In genomic region chr20:846894-847278, GRCh38 we compare ENCODE assay signal across 9 cellular contexts. TPM values are rescaled to one million over a fixed set of nuclear protein-coding genes. Genes with fewer than 3 reads are reported as not detected.
DNase-seq lines count a peak whose midpoint lies in the region; ATAC-seq lines count a peak whose summit lies in the region.
"Had no signal": no experiment of that assay in that cellular context is flagged by ENCODE, and none has a peak within 500 bp of the region (broad histone marks: within the 10 kb centered on the region; RNA-seq: fewer than 3 reads in every experiment).

No MANE protein-coding gene starts in this region.

- H3K4me3 ChIP-seq in BLaER1 treated with 17β-estradiol and CSF1 and Interleukin-3, amounts not matched to agents 10 nM and 100 nM: peak overlapping the region; percentile 47 to 87 (median 72); a peak in 18 of 20 replicates
- H3K4me3 ChIP-seq in GM23248: no peak overlapping the region
- H3K4me3 ChIP-seq: psoas muscle had no signal

- no peaks in the 10 kb centered on the region for H3F3A ChIP-seq in GM23248 (ENCODE audit: insufficient read depth)

- H3K9me2 ChIP-seq in GM23248 (ENCODE audit: insufficient read depth): no peaks in the 10 kb centered on the region

- H3K27me3 Mint-ChIP-seq in activated CD4-positive, alpha-beta T cell treated with anti-CD3 and anti-CD28 coated beads, Interleukin-2, amount 10 ng/mL, durations not matched to agents 24 days and 14 days: no peaks in the 10 kb centered on the region
- peaks cover 0 to 7% (median 4%) of the 10 kb centered on the region in 3 donors for H3K27me3 Mint-ChIP-seq in immature natural killer cell (ENCODE audit: low read depth in 3 of 3)

- H3K4me1 ChIP-seq in BLaER1 treated with 17β-estradiol and CSF1 and Interleukin-3, amounts not matched to agents 10 nM and 100 nM: peaks cover 52 to 69% (median 62%) of the 10 kb centered on the region in 10 experiments
- no peaks in the 10 kb centered on the region for H3K4me1 ChIP-seq in GM23248 (ENCODE audit: insufficient read depth)

- peak overlapping the region; percentile 1 to 81 (median 78); a peak in 21 of 22 replicates for H3K27ac ChIP-seq in BLaER1 treated with 17β-estradiol and CSF1 and Interleukin-3, amounts not matched to agents 10 nM and 100 nM
- no peak overlapping the region for H3K27ac ChIP-seq in GM23248
- H3K27ac ChIP-seq: psoas muscle had no signal

- intact Hi-C loops in activated CD4-positive, alpha-beta T cell treated with anti-CD3 and anti-CD28 coated beads, Interleukin-2, amount 10 ng/mL, durations not matched to agents 24 days and 14 days (cut with micrococcal nuclease): loop anchor here (10.0 kb wide), 2 partner anchors 302 to 618 kb away; partner anchors contain the start of genes CSNK2A1 and NSFL1C

- peak overlapping the region; percentile 90 to 100 (median 100) for H3K4me2 ChIP-seq in BLaER1 treated with 17β-estradiol and CSF1 and Interleukin-3, amounts not matched to agents 10 nM and 100 nM
- H3K4me2 ChIP-seq in GM23248 (ENCODE audit: unreplicated experiment): no peak overlapping the region

- no peaks in the 10 kb centered on the region for H3K9me3 ChIP-seq in BLaER1 treated with 17β-estradiol and CSF1 and Interleukin-3, amounts not matched to agents 10 nM and 100 nM (replicated peaks in 1 of 11)
- no peaks in the 10 kb centered on the region for H3K9me3 ChIP-seq in GM23248 (ENCODE audit: low read depth)
- H3K9me3 ChIP-seq: psoas muscle had no signal

- peak; percentile 90 for DNase-seq in activated CD4-positive, alpha-beta T cell treated with anti-CD3 and anti-CD28 coated beads, Interleukin-2, amount 10 ng/mL, durations not matched to agents 24 days and 14 days
- DNase-seq in immature natural killer cell (peak; percentile 62 to 65 (median 65)), GM23248 (no peak)

- peaks cover 0 to 23% (median 4%) of the 10 kb centered on the region in 11 experiments; a peak in 7 of 22 replicates for H3K36me3 ChIP-seq in BLaER1 treated with 17β-estradiol and CSF1 and Interleukin-3, amounts not matched to agents 10 nM and 100 nM
- no peaks in the 10 kb centered on the region for H3K36me3 ChIP-seq in GM23248 (ENCODE audit: low read depth)

- peaks cover 5% of the 10 kb centered on the region; the same call in 1 of the 2 replicates for H3K79me2 ChIP-seq in GM23248 (ENCODE audit: insufficient read depth)

- ATAC-seq in HG03354 (IDR thresholded peaks at IDR 0.05; ENCODE audit: poor library complexity, severe bottlenecking, unreplicated experiment): peak; percentile 38
- no peak for ATAC-seq in GM21367 (IDR thresholded peaks at IDR 0.05; ENCODE audit: unreplicated experiment)
- no peak for ATAC-seq in GM18870 (IDR thresholded peaks at IDR 0.05; ENCODE audit: unreplicated experiment)
- ATAC-seq in HG03457 (IDR thresholded peaks at IDR 0.05; ENCODE audit: unreplicated experiment): no peak
- ATAC-seq: psoas muscle had no signal

- WGBS in GM23248 (ENCODE audit: low coverage in 1 of 2, low lambda C conversion rate in 2 of 2, missing lambda C conversion rate in 2 of 2), 2 experiments: 93 to 99% methylated on average over 7 of the region's 7 CpGs

- peaks cover 8% of the 10 kb centered on the region for H3K9me3 Mint-ChIP-seq in activated CD4-positive, alpha-beta T cell treated with anti-CD3 and anti-CD28 coated beads, Interleukin-2, amount 10 ng/mL, durations not matched to agents 24 days and 14 days
- H3K9me3 Mint-ChIP-seq in immature natural killer cell: no peaks in the 10 kb centered on the region

- H3K27me3 ChIP-seq in BLaER1 treated with 17β-estradiol and CSF1 and Interleukin-3, amounts not matched to agents 10 nM and 100 nM: no peaks in the 10 kb centered on the region
- H3K27me3 ChIP-seq in GM23248 (replicated peaks; ENCODE audit: insufficient read depth): no peaks in the 10 kb centered on the region

- H3K4me3 Mint-ChIP-seq in activated CD4-positive, alpha-beta T cell treated with anti-CD3 and anti-CD28 coated beads, Interleukin-2, amount 10 ng/mL, durations not matched to agents 24 days and 14 days: peak overlapping the region; percentile 87
- peak overlapping the region; percentile 86 to 92 (median 87) for H3K4me3 Mint-ChIP-seq in immature natural killer cell

- peaks cover 16 to 83% (median 52%) of the 10 kb centered on the region in 11 experiments; a peak in 21 of 22 replicates for H4K20me1 ChIP-seq in BLaER1 treated with 17β-estradiol and CSF1 and Interleukin-3, amounts not matched to agents 10 nM and 100 nM
- no peaks in the 10 kb centered on the region for H4K20me1 ChIP-seq in GM23248 (ENCODE audit: insufficient read depth)

- H3K27ac Mint-ChIP-seq in activated CD4-positive, alpha-beta T cell treated with anti-CD3 and anti-CD28 coated beads, Interleukin-2, amount 10 ng/mL, durations not matched to agents 24 days and 14 days: peak overlapping the region; percentile 83
- H3K27ac Mint-ChIP-seq in immature natural killer cell: peak overlapping the region; percentile 93 to 99 (median 96)

- in situ Hi-C loops in GM23248 (cut with MboI): no loop called here

- peaks cover 53% of the 10 kb centered on the region for H3K4me1 Mint-ChIP-seq in activated CD4-positive, alpha-beta T cell treated with anti-CD3 and anti-CD28 coated beads, Interleukin-2, amount 10 ng/mL, durations not matched to agents 24 days and 14 days
- peaks cover 36 to 45% of the 10 kb centered on the region in 2 donors for H3K4me1 Mint-ChIP-seq in immature natural killer cell

- H3K9ac ChIP-seq in BLaER1 treated with 17β-estradiol and CSF1 and Interleukin-3, amounts not matched to agents 10 nM and 100 nM: peak overlapping the region; percentile 72 to 87 (median 82); a peak in 20 of 22 replicates
- no peak overlapping the region for H3K9ac ChIP-seq in GM23248

- peaks cover 22% of the 10 kb centered on the region for H3K36me3 Mint-ChIP-seq in activated CD4-positive, alpha-beta T cell treated with anti-CD3 and anti-CD28 coated beads, Interleukin-2, amount 10 ng/mL, durations not matched to agents 24 days and 14 days (ENCODE audit: low read depth)
- H3K36me3 Mint-ChIP-seq in immature natural killer cell: peaks cover 0 to 3% (median 0%) of the 10 kb centered on the region in 3 donors

- no peak overlapping the region for H2AFZ ChIP-seq in GM23248

RNA-seq across cellular contexts. Expression of gene FAM110A, which starts 13.4 kb away (rescaled TPM):
- total RNA-seq in activated CD4-positive, alpha-beta T cell treated with anti-CD3 and anti-CD28 coated beads, Interleukin-2, amount 10 ng/mL, durations not matched to agents 24 days and 14 days: 13.3 and 15.4 TPM in 2 replicates
- 10 to 100 TPM in 2 of 3 donors, 1 to 10 TPM in 1; 5.0 to 20.7 (median 13.8) TPM for polyA plus RNA-seq in immature natural killer cell
- 2.6 and 5.6 TPM in 2 replicates for total RNA-seq in GM23248 (2014; rRNA removed; shearing (Covaris generic))
- 3.8 and 5.0 TPM in 2 replicates for polyA plus RNA-seq in GM23248 (2016; fragmentation: Nextera tagmentation; extraction: Ambion mirVana)
